In the genomic region with DNA sequence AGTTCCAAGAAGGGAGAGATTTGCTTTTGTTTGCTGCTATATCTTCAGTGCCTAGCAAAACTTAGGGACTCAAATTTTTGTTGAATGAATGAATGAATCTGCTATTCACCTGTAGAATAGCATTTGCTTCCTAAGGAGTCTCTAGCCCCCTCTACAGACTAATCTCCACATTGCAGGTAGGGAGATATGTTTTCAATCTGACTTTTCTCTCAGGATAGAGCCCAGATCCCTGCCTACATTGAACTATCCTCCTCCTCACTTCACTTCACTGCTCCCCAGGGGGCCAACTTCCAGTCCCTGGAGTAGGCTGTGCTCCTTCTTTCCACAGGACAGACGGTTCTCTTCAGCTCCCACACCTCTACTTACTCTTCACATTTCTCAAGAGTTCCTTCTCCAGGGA, we compare ENCODE assay signal across 11 cellular contexts.
DNase-seq lines count a peak whose midpoint lies in the region; ATAC-seq and TF ChIP-seq lines count a peak whose summit lies in the region.
"Had no signal": no experiment of that assay in that cellular context is flagged by ENCODE, and none has a peak within 500 bp of the region (broad histone marks: within the 10 kb centered on the region; RNA-seq: fewer than 3 reads in every experiment).

No MANE protein-coding gene starts in this region.

- CTCF ChIA-PET in activated CD8-positive, alpha-beta T cell treated with anti-CD3 and anti-CD28 coated beads for 36 hours (lab: Charles Lee), result no interaction called here
- CTCF ChIA-PET in activated CD8-positive, alpha-beta T cell treated with anti-CD3 and anti-CD28 coated beads, Interleukin-2, amount 10 ng/mL, durations not matched to agents 7 days and 5 days (lab: Charles Lee), result interaction anchor here (1.6 kb wide), 1 partner anchor 26 kb away, joined by 3 read pairs; no protein-coding TSS in a partner anchor

- no peak for ATAC-seq in activated CD8-positive, alpha-beta T cell treated with anti-CD3 and anti-CD28 coated beads for 36 hours
- ATAC-seq in activated CD8-positive, alpha-beta T cell treated with anti-CD3 and anti-CD28 coated beads, Interleukin-2, amount 10 ng/mL, durations not matched to agents 7 days and 5 days, result no peak
- ATAC-seq in omental fat pad (ENCODE audit: low FRiP score) (no peak), GM19324 (IDR thresholded peaks at IDR 0.05; ENCODE audit: low FRiP score, unreplicated experiment) (no peak)

- H3K4me1 Mint-ChIP-seq in activated CD8-positive, alpha-beta T cell treated with anti-CD3 and anti-CD28 coated beads for 36 hours (ENCODE audit: low read depth), result no peaks in the 10 kb centered on the region
- no peaks in the 10 kb centered on the region for H3K4me1 Mint-ChIP-seq in activated CD8-positive, alpha-beta T cell treated with anti-CD3 and anti-CD28 coated beads, Interleukin-2, amount 10 ng/mL, durations not matched to agents 7 days and 5 days (ENCODE audit: low read depth)
- H3K4me1 Mint-ChIP-seq in progenitor cell of endocrine pancreas (ENCODE audit: low read depth), result peaks cover 3% of the 10 kb centered on the region
- H3K4me1 Mint-ChIP-seq: activated CD4-positive, alpha-beta memory T cell treated with anti-CD3 and anti-CD28 coated beads, Interleukin-2, amount 10 ng/mL, durations not matched to agents 7 days and 5 days had no signal

- H3K27ac Mint-ChIP-seq in activated CD8-positive, alpha-beta T cell treated with anti-CD3 and anti-CD28 coated beads for 36 hours, result no peak overlapping the region
- no peak overlapping the region for H3K27ac Mint-ChIP-seq in activated CD8-positive, alpha-beta T cell treated with anti-CD3 and anti-CD28 coated beads, Interleukin-2, amount 10 ng/mL, durations not matched to agents 7 days and 5 days
- H3K27ac Mint-ChIP-seq in progenitor cell of endocrine pancreas, result no peak overlapping the region
- H3K27ac Mint-ChIP-seq: activated CD4-positive, alpha-beta memory T cell treated with anti-CD3 and anti-CD28 coated beads, Interleukin-2, amount 10 ng/mL, durations not matched to agents 7 days and 5 days had no signal

- H3K4me3 ChIP-seq in Karpas-422 (ENCODE audit: low read length), result no peak overlapping the region

- POLR2A ChIA-PET in activated CD8-positive, alpha-beta T cell treated with anti-CD3 and anti-CD28 coated beads for 36 hours (lab: Charles Lee), result interaction anchor here (0.5 kb wide), 1 partner anchor 26 kb away, joined by 3 read pairs; no protein-coding TSS in a partner anchor
- POLR2A ChIA-PET in activated CD8-positive, alpha-beta T cell treated with anti-CD3 and anti-CD28 coated beads, Interleukin-2, amount 10 ng/mL, durations not matched to agents 7 days and 5 days (lab: Charles Lee), result no interaction called here

- no peak overlapping the region for H3K4me2 ChIP-seq in Karpas-422 (ENCODE audit: low read depth, low read length, poor library complexity, severe bottlenecking)

- no peaks in the 10 kb centered on the region for H3K36me3 ChIP-seq in Karpas-422 (ENCODE audit: insufficient read depth, low read length)

- H3K4me1 ChIP-seq in Karpas-422 (ENCODE audit: low read length), result no peaks in the 10 kb centered on the region

- H3K9me3 Mint-ChIP-seq in activated CD8-positive, alpha-beta T cell treated with anti-CD3 and anti-CD28 coated beads for 36 hours, result peaks cover 2% of the 10 kb centered on the region
- no peaks in the 10 kb centered on the region for H3K9me3 Mint-ChIP-seq in activated CD8-positive, alpha-beta T cell treated with anti-CD3 and anti-CD28 coated beads, Interleukin-2, amount 10 ng/mL, durations not matched to agents 7 days and 5 days (ENCODE audit: insufficient read depth)
- H3K9me3 Mint-ChIP-seq in progenitor cell of endocrine pancreas (ENCODE audit: low read depth), result peaks cover 6% of the 10 kb centered on the region
- H3K9me3 Mint-ChIP-seq: activated CD4-positive, alpha-beta memory T cell treated with anti-CD3 and anti-CD28 coated beads, Interleukin-2, amount 10 ng/mL, durations not matched to agents 7 days and 5 days had no signal

- no peaks in the 10 kb centered on the region for H3K9me3 ChIP-seq in Karpas-422 (ENCODE audit: low read length)

- H3K27me3 ChIP-seq in Karpas-422 (ENCODE audit: low read length), result no peaks in the 10 kb centered on the region

- H3K9ac ChIP-seq in Karpas-422 (ENCODE audit: low read length), result no peak overlapping the region
- H3K9ac ChIP-seq: parathyroid adenoma had no signal

- no peak overlapping the region for H2AFZ ChIP-seq in Karpas-422 (ENCODE audit: low read length)
- H2AFZ ChIP-seq: parathyroid adenoma had no signal

- no peak for DNase-seq in activated CD8-positive, alpha-beta T cell treated with anti-CD3 and anti-CD28 coated beads for 36 hours
- no peak for DNase-seq in activated CD8-positive, alpha-beta T cell treated with anti-CD3 and anti-CD28 coated beads, Interleukin-2, amount 10 ng/mL, durations not matched to agents 7 days and 5 days
- peak; percentile 70 for DNase-seq in Karpas-422
- DNase-seq in cerebellar cortex (ENCODE audit: low spot score), result peak; percentile 14
- DNase-seq in progenitor cell of endocrine pancreas (ENCODE audit: low spot score, unreplicated experiment), result no peak
- no peak for DNase-seq in omental fat pad (ENCODE audit: low spot score)
- DNase-seq in AG20443 (ENCODE audit: low spot score), result no peak
- DNase-seq: activated CD4-positive, alpha-beta memory T cell treated with anti-CD3 and anti-CD28 coated beads, Interleukin-2, amount 10 ng/mL, durations not matched to agents 7 days and 5 days; NCI-H146 had no signal

- no peaks in the 10 kb centered on the region for H3K27me3 Mint-ChIP-seq in activated CD8-positive, alpha-beta T cell treated with anti-CD3 and anti-CD28 coated beads for 36 hours
- H3K27me3 Mint-ChIP-seq in activated CD8-positive, alpha-beta T cell treated with anti-CD3 and anti-CD28 coated beads, Interleukin-2, amount 10 ng/mL, durations not matched to agents 7 days and 5 days (ENCODE audit: low read depth), result no peaks in the 10 kb centered on the region
- no peaks in the 10 kb centered on the region for H3K27me3 Mint-ChIP-seq in progenitor cell of endocrine pancreas
- H3K27me3 Mint-ChIP-seq: activated CD4-positive, alpha-beta memory T cell treated with anti-CD3 and anti-CD28 coated beads, Interleukin-2, amount 10 ng/mL, durations not matched to agents 7 days and 5 days had no signal

- no peaks in the 10 kb centered on the region for H3K79me2 ChIP-seq in Karpas-422 (ENCODE audit: low read length)
- H3K79me2 ChIP-seq: parathyroid adenoma had no signal

- H4K20me1 ChIP-seq in Karpas-422 (ENCODE audit: insufficient read depth, low read depth, low read length), result no peaks in the 10 kb centered on the region

- H3K36me3 Mint-ChIP-seq in activated CD8-positive, alpha-beta T cell treated with anti-CD3 and anti-CD28 coated beads for 36 hours (ENCODE audit: low read depth), result no peaks in the 10 kb centered on the region
- no peaks in the 10 kb centered on the region for H3K36me3 Mint-ChIP-seq in activated CD8-positive, alpha-beta T cell treated with anti-CD3 and anti-CD28 coated beads, Interleukin-2, amount 10 ng/mL, durations not matched to agents 7 days and 5 days (ENCODE audit: low read depth)
- no peaks in the 10 kb centered on the region for H3K36me3 Mint-ChIP-seq in progenitor cell of endocrine pancreas (ENCODE audit: insufficient read depth)

- H3K4me3 Mint-ChIP-seq in activated CD8-positive, alpha-beta T cell treated with anti-CD3 and anti-CD28 coated beads for 36 hours, result no peak overlapping the region
- H3K4me3 Mint-ChIP-seq in activated CD8-positive, alpha-beta T cell treated with anti-CD3 and anti-CD28 coated beads, Interleukin-2, amount 10 ng/mL, durations not matched to agents 7 days and 5 days, result no peak overlapping the region
- H3K4me3 Mint-ChIP-seq in progenitor cell of endocrine pancreas (ENCODE audit: low read depth), result no peak overlapping the region
- H3K4me3 Mint-ChIP-seq: activated CD4-positive, alpha-beta memory T cell treated with anti-CD3 and anti-CD28 coated beads, Interleukin-2, amount 10 ng/mL, durations not matched to agents 7 days and 5 days had no signal

- intact Hi-C loops in activated CD8-positive, alpha-beta T cell treated with anti-CD3 and anti-CD28 coated beads for 36 hours (cut with micrococcal nuclease), result no loop called here

- peak; percentile 36 for TF ChIP-seq CTCF in activated CD8-positive, alpha-beta T cell treated with anti-CD3 and anti-CD28 coated beads for 36 hours (IDR thresholded peaks at IDR 0.05)
- TF ChIP-seq CTCF in progenitor cell of endocrine pancreas (IDR thresholded peaks at IDR 0.05; ENCODE audit: unreplicated experiment) (peak; percentile 30), omental fat pad (IDR thresholded peaks at IDR 0.05) (no peak)

- H3K9me2 ChIP-seq in Karpas-422 (replicated peaks; ENCODE audit: insufficient read depth, low read length), result no peaks in the 10 kb centered on the region

- H3K27ac ChIP-seq in Karpas-422 (ENCODE audit: low read length), result no peak overlapping the region
- H3K27ac ChIP-seq: parathyroid adenoma had no signal

Comparison
In these comparisons a context has a peak if more than half of its experiments do, and no peak if none do; other contexts are left out.
1. DNase-seq: peak in Karpas-422 (single experiment) and cerebellar cortex (single experiment); none in activated CD8-positive, alpha-beta T cell treated with anti-CD3 and anti-CD28 coated beads for 36 hours (single experiment), activated CD8-positive, alpha-beta T cell treated with anti-CD3 and anti-CD28 coated beads, Interleukin-2, amount 10 ng/mL, durations not matched to agents 7 days and 5 days (single experiment), progenitor cell of endocrine pancreas (single experiment), omental fat pad (single experiment) and AG20443 (single experiment).
2. CTCF ChIP-seq: peak in activated CD8-positive, alpha-beta T cell treated with anti-CD3 and anti-CD28 coated beads for 36 hours (single experiment) and progenitor cell of endocrine pancreas (single experiment); none in omental fat pad (0 of 3).